Comparison of ENCODE assay signal across 10 cellular contexts in genomic region chr1:22412932-22413727, GRCh38. TPM values are rescaled to one million over a fixed set of nuclear protein-coding genes. Genes with fewer than 3 reads are reported as not detected.
DNase-seq lines count a peak whose midpoint lies in the region; ATAC-seq and TF ChIP-seq lines count a peak whose summit lies in the region.
"Had no signal": no experiment of that assay in that cellular context is flagged by ENCODE, and none has a peak within 500 bp of the region (broad histone marks: within the 10 kb centered on the region; RNA-seq: fewer than 3 reads in every experiment).

No MANE protein-coding gene starts in this region.

- H3K4me2 ChIP-seq in mesendoderm (ENCODE audit: low read length), result no peak overlapping the region
- H3K4me2 ChIP-seq: BLaER1 had no signal

- no peak overlapping the region for H2BK120ac ChIP-seq in mesendoderm (ENCODE audit: low read depth, low read length)

- DNase-seq in BE2C (peak; percentile 48), MG63 (peak; percentile 44), dermis microvascular lymphatic vessel endothelial cell (ENCODE audit: low read depth in 2 of 2) (peak; percentile 33 to 48), mesendoderm (peak; percentile 68), ACHN (no peak)
- DNase-seq in activated CD4-positive, CD25-positive, alpha-beta regulatory T cell (lab: John Stamatoyannopoulos, UW), result no peak
- DNase-seq in stimulated activated naive CD4-positive, alpha-beta T cell (lab: John Stamatoyannopoulos, UW), result no peak
- DNase-seq: ovary had no signal

- no peak overlapping the region for H4K8ac ChIP-seq in mesendoderm (ENCODE audit: low read depth, low read length)

- no peak overlapping the region for H3K18ac ChIP-seq in mesendoderm (ENCODE audit: low read length)

- no peak overlapping the region for H3K9ac ChIP-seq in mesendoderm (ENCODE audit: low read length)
- H3K9ac ChIP-seq: BLaER1 had no signal

- no CpG with 5 or more reads among the region's 8 CpGs for WGBS in mesendoderm (ENCODE audit: extremely low coverage, insufficient coverage, low lambda C conversion rate)

- no peaks in the 10 kb centered on the region for H3K79me2 ChIP-seq in mesendoderm (ENCODE audit: control insufficient read depth, insufficient read depth, low read length)

- no peaks in the 10 kb centered on the region for H3K4me1 ChIP-seq in BE2C
- H3K4me1 ChIP-seq in mesendoderm (ENCODE audit: control insufficient read depth, low read depth, low read length), result no peaks in the 10 kb centered on the region
- H3K4me1 ChIP-seq: BLaER1 had no signal

- no peak overlapping the region for H3K56ac ChIP-seq in mesendoderm (ENCODE audit: low read length)

- H3K4me3 ChIP-seq in BE2C (ENCODE audit: low read depth, low read length) (no peak overlapping the region), MG63 (no peak overlapping the region), mesendoderm (ENCODE audit: low read length) (no peak overlapping the region)
- H3K4me3 ChIP-seq: BLaER1, ovary had no signal

- no peak overlapping the region for H3K27ac ChIP-seq in mesendoderm (ENCODE audit: low read depth, low read length)
- H3K27ac ChIP-seq: BLaER1 had no signal

- no peak for ATAC-seq in HG03139 (IDR thresholded peaks at IDR 0.05; ENCODE audit: unreplicated experiment)

- H3K79me1 ChIP-seq in mesendoderm (ENCODE audit: low read length), result no peaks in the 10 kb centered on the region

- H3K27me3 ChIP-seq in BE2C (no peaks in the 10 kb centered on the region), MG63 (no peaks in the 10 kb centered on the region), mesendoderm (ENCODE audit: insufficient read depth, low read length, poor library complexity) (no peaks in the 10 kb centered on the region)
- H3K27me3 ChIP-seq: BLaER1, ovary had no signal

- H3K36me3 ChIP-seq in BE2C, result no peaks in the 10 kb centered on the region
- H3K36me3 ChIP-seq in MG63, result no peaks in the 10 kb centered on the region
- H3K36me3 ChIP-seq in mesendoderm (ENCODE audit: control insufficient read depth, insufficient read depth, low read length), result no peaks in the 10 kb centered on the region
- H3K36me3 ChIP-seq: BLaER1, ovary had no signal

- no peak for TF ChIP-seq CTCF in BE2C (IDR thresholded peaks at IDR 0.05; ENCODE audit: low read depth, low read length)

- no peak overlapping the region for H4K5ac ChIP-seq in mesendoderm (ENCODE audit: low read length)

- H2BK15ac ChIP-seq in mesendoderm (replicated peaks; ENCODE audit: low read depth), result no peak overlapping the region

- H3K9me3 ChIP-seq in BE2C (no peaks in the 10 kb centered on the region), MG63 (no peaks in the 10 kb centered on the region)
- H3K9me3 ChIP-seq: BLaER1, ovary had no signal

- H2AK5ac ChIP-seq in mesendoderm (ENCODE audit: low read length), result no peak overlapping the region

- no peak overlapping the region for H3K23ac ChIP-seq in mesendoderm (ENCODE audit: low read length)

- H3K4ac ChIP-seq in mesendoderm (ENCODE audit: low read depth, low read length), result no peak overlapping the region

- H2BK5ac ChIP-seq in mesendoderm (ENCODE audit: low read length), result no peak overlapping the region

- in situ Hi-C loops in ACHN (cut with HindIII; ENCODE audit: low pct_ligation_motif_present, low pct_unique_long_range_greater_than_20kb, low sequenced_read_pairs), result no loop called here

RNA-seq across cellular contexts. Expression of gene ZBTB40, which starts 38.5 kb away (rescaled TPM):
- 10.7 TPM for polyA plus RNA-seq in BE2C (2012; ENCODE audit: insufficient read depth, insufficient read length, low read depth)
- total RNA-seq in MG63 (2014; rRNA removed; shearing (Covaris generic); ENCODE audit: low replicate concordance), result 10.0 and 11.2 TPM in 2 replicates
- 8.1 and 10.1 TPM in 2 replicates for total RNA-seq in dermis microvascular lymphatic vessel endothelial cell
- 9.6 TPM for polyA plus RNA-seq in mesendoderm (2013, experiment 1 of 2)
- polyA plus RNA-seq in mesendoderm (2013, experiment 2 of 2), result 9.6 TPM

Comparison
In these comparisons a context has a peak if more than half of its experiments do, and no peak if none do; other contexts are left out.
1. DNase-seq: peak in BE2C (single experiment), MG63 (single experiment), dermis microvascular lymphatic vessel endothelial cell (2 of 2) and mesendoderm (single experiment); none in activated CD4-positive, CD25-positive, alpha-beta regulatory T cell (0 of 4), ACHN (single experiment) and stimulated activated naive CD4-positive, alpha-beta T cell (0 of 6).